1 cellular context compared by ENCODE assay signal in the genomic region with DNA sequence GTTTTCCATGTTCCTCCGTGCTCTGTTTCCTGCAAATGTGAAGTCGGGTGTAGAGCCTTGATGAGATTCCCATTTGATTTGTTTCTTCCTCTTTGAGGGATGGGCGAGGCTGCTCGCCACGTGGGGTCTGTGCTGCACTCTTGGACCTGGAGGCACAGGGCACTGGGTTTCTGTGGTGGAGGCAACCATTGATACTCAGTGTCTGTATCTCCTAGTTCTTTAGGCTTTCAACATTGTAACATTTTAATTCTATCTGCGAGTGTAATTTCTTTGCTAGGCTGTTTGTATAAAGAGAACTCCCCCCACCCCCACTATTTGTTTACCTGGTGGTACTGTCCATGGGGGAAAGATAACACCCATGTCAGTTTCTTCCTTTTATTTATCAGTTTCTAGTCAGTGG.
TF ChIP-seq lines count a peak whose summit lies in the region.

No MANE protein-coding gene starts in this region.

TF ChIP-seq in WTC11, 78 proteins besides CTCF, POLR2A, EP300 and RAD21 (continued from another document):
- TF ChIP-seq, protein P1, sequence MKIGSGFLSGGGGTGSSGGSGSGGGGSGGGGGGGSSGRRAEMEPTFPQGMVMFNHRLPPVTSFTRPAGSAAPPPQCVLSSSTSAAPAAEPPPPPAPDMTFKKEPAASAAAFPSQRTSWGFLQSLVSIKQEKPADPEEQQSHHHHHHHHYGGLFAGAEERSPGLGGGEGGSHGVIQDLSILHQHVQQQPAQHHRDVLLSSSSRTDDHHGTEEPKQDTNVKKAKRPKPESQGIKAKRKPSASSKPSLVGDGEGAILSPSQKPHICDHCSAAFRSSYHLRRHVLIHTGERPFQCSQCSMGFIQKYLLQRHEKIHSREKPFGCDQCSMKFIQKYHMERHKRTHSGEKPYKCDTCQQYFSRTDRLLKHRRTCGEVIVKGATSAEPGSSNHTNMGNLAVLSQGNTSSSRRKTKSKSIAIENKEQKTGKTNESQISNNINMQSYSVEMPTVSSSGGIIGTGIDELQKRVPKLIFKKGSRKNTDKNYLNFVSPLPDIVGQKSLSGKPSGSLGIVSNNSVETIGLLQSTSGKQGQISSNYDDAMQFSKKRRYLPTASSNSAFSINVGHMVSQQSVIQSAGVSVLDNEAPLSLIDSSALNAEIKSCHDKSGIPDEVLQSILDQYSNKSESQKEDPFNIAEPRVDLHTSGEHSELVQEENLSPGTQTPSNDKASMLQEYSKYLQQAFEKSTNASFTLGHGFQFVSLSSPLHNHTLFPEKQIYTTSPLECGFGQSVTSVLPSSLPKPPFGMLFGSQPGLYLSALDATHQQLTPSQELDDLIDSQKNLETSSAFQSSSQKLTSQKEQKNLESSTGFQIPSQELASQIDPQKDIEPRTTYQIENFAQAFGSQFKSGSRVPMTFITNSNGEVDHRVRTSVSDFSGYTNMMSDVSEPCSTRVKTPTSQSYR (CRISPR knock-in tag; IDR thresholded peaks at IDR 0.05) = no peak
- TF ChIP-seq, protein P2, sequence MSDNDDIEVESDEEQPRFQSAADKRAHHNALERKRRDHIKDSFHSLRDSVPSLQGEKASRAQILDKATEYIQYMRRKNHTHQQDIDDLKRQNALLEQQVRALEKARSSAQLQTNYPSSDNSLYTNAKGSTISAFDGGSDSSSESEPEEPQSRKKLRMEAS (CRISPR knock-in tag; IDR thresholded peaks at IDR 0.05) = no peak
